1 cellular context compared by ENCODE assay signal in the genomic region with DNA sequence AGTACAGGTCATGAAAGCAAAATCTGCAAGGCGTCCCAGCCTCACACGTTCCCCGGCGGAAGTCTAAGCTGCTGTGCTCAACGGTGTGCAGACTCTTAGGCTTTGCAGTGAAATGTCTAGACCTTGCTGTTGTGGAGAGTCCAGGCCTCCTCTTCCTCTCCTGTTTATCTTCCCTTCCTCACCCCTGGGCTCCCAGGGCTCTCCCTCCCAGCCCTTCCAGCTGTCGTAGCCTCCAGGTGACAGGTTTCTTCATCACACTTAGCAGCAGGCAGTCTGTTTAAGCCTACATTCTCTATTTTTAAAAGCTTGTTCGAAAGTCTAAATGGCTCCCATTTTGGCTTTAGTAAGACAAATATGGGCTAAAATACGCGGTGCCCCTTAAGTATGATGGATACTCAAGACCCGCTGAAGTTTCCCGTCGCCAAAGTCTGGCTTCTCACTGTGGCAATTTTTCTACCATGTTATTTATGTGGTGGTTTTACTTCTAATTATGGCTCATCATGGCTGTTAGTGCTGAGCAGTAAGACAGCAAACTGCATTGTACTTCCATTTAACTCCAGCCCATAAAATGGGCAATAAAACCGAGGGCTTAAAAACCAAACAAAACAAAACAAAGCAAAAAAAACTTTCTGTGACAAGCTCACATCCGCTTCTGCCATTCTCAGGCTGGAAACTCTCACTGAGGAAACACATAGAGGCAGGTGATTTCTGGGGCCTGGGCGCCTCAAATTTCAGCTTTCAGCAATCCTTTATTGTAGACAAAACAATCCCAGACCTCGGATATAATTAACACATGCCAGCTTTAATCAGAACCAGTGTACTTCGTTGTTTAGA.
TF ChIP-seq lines count a peak whose summit lies in the region.

No MANE protein-coding gene starts in this region.

TF ChIP-seq in HEK293, 187 proteins besides CTCF, POLR2A, EP300 and RAD21 (continued from another document and continues in another):
- TF ChIP-seq, protein P1, sequence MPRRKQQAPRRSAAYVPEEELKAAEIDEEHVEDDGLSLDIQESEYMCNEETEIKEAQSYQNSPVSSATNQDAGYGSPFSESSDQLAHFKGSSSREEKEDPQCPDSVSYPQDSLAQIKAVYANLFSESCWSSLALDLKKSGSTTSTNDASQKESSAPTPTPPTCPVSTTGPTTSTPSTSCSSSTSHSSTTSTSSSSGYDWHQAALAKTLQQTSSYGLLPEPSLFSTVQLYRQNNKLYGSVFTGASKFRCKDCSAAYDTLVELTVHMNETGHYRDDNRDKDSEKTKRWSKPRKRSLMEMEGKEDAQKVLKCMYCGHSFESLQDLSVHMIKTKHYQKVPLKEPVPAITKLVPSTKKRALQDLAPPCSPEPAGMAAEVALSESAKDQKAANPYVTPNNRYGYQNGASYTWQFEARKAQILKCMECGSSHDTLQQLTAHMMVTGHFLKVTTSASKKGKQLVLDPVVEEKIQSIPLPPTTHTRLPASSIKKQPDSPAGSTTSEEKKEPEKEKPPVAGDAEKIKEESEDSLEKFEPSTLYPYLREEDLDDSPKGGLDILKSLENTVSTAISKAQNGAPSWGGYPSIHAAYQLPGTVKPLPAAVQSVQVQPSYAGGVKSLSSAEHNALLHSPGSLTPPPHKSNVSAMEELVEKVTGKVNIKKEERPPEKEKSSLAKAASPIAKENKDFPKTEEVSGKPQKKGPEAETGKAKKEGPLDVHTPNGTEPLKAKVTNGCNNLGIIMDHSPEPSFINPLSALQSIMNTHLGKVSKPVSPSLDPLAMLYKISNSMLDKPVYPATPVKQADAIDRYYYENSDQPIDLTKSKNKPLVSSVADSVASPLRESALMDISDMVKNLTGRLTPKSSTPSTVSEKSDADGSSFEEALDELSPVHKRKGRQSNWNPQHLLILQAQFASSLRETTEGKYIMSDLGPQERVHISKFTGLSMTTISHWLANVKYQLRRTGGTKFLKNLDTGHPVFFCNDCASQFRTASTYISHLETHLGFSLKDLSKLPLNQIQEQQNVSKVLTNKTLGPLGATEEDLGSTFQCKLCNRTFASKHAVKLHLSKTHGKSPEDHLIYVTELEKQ (tag by site-specific recombination; IDR thresholded peaks at IDR 0.05; ENCODE audit: borderline replicate concordance), result peak; percentile 82
- TF ChIP-seq ZNF76 (tag by site-specific recombination; IDR thresholded peaks at IDR 0.05; ENCODE audit: borderline replicate concordance, low read depth) (no peak), GFI1B (tag by site-specific recombination; IDR thresholded peaks at IDR 0.05) (peak; percentile 88), WT1 (tag by site-specific recombination; IDR thresholded peaks at IDR 0.05) (peak; percentile 88), OVOL3 (tag by site-specific recombination; IDR thresholded peaks at IDR 0.05) (peak; percentile 93), SETDB1 (IDR thresholded peaks at IDR 0.05; ENCODE audit: insufficient read length, low read length) (no peak), BCL11A (tag by site-specific recombination; IDR thresholded peaks at IDR 0.05; ENCODE audit: low read depth) (peak; percentile 53; the same call in 1 of the 2 replicates), ZNF335 (tag by site-specific recombination; conservative IDR thresholded peaks at IDR 0.05) (peak; percentile 49), ZNF623 (tag by site-specific recombination; IDR thresholded peaks at IDR 0.05) (no peak), ZBTB1 (tag by site-specific recombination; IDR thresholded peaks at IDR 0.05) (peak; percentile 28; the same call in 1 of the 2 replicates), HOXD13 (CRISPR knock-in tag; IDR thresholded peaks at IDR 0.05; ENCODE audit: borderline replicate concordance) (peak; percentile 86), IKZF3 (tag by site-specific recombination; IDR thresholded peaks at IDR 0.05) (peak; percentile 71; the same call in 1 of the 2 replicates), ZNF391 (tag by site-specific recombination; IDR thresholded peaks at IDR 0.05; ENCODE audit: borderline replicate concordance, low read depth) (peak; percentile 75; the same call in 1 of the 2 replicates), ZNF660 (tag by site-specific recombination; IDR thresholded peaks at IDR 0.05) (peak; percentile 71; the same call in 1 of the 2 replicates), ZNF2 (tag by site-specific recombination; IDR thresholded peaks at IDR 0.05) (peak; percentile 79), ZNF239 (tag by site-specific recombination; IDR thresholded peaks at IDR 0.05) (no peak), ZNF366 (tag by site-specific recombination; conservative IDR thresholded peaks at IDR 0.05) (peak; percentile 65), YY1 (tag by site-specific recombination; IDR thresholded peaks at IDR 0.05) (peak; percentile 63), GLI4 (tag by site-specific recombination; IDR thresholded peaks at IDR 0.05) (no peak), ZNF473 (tag by site-specific recombination; IDR thresholded peaks at IDR 0.05) (no peak), PRDM1 (tag by site-specific recombination; IDR thresholded peaks at IDR 0.05) (peak; percentile 43; the same call in 1 of the 2 replicates), ZNF521 (tag by site-specific recombination; IDR thresholded peaks at IDR 0.05) (no peak), TCF7L2 (IDR thresholded peaks at IDR 0.05; ENCODE audit: borderline replicate concordance, low read depth, low read length) (peak; percentile 61; the same call in 1 of the 2 replicates), ZFP69B (tag by site-specific recombination; IDR thresholded peaks at IDR 0.05) (0 out of 2 replicates have a peak, but pooled peaks have one; percentile 52), ZNF664 (tag by site-specific recombination; IDR thresholded peaks at IDR 0.05) (peak; percentile 34; the same call in 1 of the 2 replicates), SP7 (tag by site-specific recombination; IDR thresholded peaks at IDR 0.05) (peak; percentile 98)
- TF ChIP-seq, protein P2, sequence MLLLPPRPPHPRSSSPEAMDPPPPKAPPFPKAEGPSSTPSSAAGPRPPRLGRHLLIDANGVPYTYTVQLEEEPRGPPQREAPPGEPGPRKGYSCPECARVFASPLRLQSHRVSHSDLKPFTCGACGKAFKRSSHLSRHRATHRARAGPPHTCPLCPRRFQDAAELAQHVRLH (tag by site-specific recombination; IDR thresholded peaks at IDR 0.05), result peak; percentile 81
- TF ChIP-seq, protein P3, sequence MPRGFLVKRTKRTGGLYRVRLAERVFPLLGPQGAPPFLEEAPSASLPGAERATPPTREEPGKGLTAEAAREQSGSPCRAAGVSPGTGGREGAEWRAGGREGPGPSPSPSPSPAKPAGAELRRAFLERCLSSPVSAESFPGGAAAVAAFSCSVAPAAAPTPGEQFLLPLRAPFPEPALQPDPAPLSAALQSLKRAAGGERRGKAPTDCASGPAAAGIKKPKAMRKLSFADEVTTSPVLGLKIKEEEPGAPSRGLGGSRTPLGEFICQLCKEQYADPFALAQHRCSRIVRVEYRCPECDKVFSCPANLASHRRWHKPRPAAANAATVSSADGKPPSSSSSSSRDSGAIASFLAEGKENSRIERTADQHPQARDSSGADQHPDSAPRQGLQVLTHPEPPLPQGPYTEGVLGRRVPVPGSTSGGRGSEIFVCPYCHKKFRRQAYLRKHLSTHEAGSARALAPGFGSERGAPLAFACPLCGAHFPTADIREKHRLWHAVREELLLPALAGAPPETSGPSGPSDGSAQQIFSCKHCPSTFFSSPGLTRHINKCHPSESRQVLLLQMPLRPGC (tag by site-specific recombination; IDR thresholded peaks at IDR 0.05), result peak; percentile 94
- TF ChIP-seq, protein P4, sequence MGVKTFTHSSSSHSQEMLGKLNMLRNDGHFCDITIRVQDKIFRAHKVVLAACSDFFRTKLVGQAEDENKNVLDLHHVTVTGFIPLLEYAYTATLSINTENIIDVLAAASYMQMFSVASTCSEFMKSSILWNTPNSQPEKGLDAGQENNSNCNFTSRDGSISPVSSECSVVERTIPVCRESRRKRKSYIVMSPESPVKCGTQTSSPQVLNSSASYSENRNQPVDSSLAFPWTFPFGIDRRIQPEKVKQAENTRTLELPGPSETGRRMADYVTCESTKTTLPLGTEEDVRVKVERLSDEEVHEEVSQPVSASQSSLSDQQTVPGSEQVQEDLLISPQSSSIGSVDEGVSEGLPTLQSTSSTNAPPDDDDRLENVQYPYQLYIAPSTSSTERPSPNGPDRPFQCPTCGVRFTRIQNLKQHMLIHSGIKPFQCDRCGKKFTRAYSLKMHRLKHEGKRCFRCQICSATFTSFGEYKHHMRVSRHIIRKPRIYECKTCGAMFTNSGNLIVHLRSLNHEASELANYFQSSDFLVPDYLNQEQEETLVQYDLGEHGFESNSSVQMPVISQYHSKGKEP (tag by site-specific recombination; IDR thresholded peaks at IDR 0.05), result peak; percentile 77
- TF ChIP-seq, protein P5, sequence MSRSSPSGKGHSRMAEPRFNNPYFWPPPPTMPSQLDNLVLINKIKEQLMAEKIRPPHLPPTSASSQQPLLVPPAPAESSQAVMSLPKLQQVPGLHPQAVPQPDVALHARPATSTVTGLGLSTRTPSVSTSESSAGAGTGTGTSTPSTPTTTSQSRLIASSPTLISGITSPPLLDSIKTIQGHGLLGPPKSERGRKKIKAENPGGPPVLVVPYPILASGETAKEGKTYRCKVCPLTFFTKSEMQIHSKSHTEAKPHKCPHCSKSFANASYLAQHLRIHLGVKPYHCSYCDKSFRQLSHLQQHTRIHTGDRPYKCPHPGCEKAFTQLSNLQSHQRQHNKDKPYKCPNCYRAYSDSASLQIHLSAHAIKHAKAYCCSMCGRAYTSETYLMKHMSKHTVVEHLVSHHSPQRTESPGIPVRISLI (tag by site-specific recombination; IDR thresholded peaks at IDR 0.05), result peak; percentile 93
- TF ChIP-seq, protein P6, sequence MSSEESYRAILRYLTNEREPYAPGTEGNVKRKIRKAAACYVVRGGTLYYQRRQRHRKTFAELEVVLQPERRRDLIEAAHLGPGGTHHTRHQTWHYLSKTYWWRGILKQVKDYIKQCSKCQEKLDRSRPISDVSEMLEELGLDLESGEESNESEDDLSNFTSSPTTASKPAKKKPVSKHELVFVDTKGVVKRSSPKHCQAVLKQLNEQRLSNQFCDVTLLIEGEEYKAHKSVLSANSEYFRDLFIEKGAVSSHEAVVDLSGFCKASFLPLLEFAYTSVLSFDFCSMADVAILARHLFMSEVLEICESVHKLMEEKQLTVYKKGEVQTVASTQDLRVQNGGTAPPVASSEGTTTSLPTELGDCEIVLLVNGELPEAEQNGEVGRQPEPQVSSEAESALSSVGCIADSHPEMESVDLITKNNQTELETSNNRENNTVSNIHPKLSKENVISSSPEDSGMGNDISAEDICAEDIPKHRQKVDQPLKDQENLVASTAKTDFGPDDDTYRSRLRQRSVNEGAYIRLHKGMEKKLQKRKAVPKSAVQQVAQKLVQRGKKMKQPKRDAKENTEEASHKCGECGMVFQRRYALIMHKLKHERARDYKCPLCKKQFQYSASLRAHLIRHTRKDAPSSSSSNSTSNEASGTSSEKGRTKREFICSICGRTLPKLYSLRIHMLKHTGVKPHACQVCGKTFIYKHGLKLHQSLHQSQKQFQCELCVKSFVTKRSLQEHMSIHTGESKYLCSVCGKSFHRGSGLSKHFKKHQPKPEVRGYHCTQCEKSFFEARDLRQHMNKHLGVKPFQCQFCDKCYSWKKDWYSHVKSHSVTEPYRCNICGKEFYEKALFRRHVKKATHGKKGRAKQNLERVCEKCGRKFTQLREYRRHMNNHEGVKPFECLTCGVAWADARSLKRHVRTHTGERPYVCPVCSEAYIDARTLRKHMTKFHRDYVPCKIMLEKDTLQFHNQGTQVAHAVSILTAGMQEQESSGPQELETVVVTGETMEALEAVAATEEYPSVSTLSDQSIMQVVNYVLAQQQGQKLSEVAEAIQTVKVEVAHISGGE (tag by site-specific recombination; conservative IDR thresholded peaks at IDR 0.05; ENCODE audit: low read depth), result peak; percentile 36; the same call in 1 of the 2 replicates
- TF ChIP-seq, protein P7, sequence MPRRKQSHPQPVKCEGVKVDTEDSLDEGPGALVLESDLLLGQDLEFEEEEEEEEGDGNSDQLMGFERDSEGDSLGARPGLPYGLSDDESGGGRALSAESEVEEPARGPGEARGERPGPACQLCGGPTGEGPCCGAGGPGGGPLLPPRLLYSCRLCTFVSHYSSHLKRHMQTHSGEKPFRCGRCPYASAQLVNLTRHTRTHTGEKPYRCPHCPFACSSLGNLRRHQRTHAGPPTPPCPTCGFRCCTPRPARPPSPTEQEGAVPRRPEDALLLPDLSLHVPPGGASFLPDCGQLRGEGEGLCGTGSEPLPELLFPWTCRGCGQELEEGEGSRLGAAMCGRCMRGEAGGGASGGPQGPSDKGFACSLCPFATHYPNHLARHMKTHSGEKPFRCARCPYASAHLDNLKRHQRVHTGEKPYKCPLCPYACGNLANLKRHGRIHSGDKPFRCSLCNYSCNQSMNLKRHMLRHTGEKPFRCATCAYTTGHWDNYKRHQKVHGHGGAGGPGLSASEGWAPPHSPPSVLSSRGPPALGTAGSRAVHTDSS (tag by site-specific recombination; IDR thresholded peaks at IDR 0.05), result peak; percentile 60
- TF ChIP-seq, protein P8, sequence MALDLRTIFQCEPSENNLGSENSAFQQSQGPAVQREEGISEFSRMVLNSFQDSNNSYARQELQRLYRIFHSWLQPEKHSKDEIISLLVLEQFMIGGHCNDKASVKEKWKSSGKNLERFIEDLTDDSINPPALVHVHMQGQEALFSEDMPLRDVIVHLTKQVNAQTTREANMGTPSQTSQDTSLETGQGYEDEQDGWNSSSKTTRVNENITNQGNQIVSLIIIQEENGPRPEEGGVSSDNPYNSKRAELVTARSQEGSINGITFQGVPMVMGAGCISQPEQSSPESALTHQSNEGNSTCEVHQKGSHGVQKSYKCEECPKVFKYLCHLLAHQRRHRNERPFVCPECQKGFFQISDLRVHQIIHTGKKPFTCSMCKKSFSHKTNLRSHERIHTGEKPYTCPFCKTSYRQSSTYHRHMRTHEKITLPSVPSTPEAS (tag by site-specific recombination; IDR thresholded peaks at IDR 0.05), result 0 out of 2 replicates have a peak, but pooled peaks have one; percentile 12
- TF ChIP-seq, protein P9, sequence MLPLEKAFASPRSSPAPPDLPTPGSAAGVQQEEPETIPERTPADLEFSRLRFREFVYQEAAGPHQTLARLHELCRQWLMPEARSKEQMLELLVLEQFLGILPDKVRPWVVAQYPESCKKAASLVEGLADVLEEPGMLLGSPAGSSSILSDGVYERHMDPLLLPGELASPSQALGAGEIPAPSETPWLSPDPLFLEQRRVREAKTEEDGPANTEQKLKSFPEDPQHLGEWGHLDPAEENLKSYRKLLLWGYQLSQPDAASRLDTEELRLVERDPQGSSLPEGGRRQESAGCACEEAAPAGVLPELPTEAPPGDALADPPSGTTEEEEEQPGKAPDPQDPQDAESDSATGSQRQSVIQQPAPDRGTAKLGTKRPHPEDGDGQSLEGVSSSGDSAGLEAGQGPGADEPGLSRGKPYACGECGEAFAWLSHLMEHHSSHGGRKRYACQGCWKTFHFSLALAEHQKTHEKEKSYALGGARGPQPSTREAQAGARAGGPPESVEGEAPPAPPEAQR (tag by site-specific recombination; IDR thresholded peaks at IDR 0.05), result no peak
- TF ChIP-seq, protein P10, sequence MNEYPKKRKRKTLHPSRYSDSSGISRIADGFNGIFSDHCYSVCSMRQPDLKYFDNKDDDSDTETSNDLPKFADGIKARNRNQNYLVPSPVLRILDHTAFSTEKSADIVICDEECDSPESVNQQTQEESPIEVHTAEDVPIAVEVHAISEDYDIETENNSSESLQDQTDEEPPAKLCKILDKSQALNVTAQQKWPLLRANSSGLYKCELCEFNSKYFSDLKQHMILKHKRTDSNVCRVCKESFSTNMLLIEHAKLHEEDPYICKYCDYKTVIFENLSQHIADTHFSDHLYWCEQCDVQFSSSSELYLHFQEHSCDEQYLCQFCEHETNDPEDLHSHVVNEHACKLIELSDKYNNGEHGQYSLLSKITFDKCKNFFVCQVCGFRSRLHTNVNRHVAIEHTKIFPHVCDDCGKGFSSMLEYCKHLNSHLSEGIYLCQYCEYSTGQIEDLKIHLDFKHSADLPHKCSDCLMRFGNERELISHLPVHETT (tag by site-specific recombination; IDR thresholded peaks at IDR 0.05), result peak; percentile 54
